ENCODE assay signal across 17 cellular contexts in genomic region chr3:184594386-184595035, GRCh38. TPM values are rescaled to one million over a fixed set of nuclear protein-coding genes. Genes with fewer than 3 reads are reported as not detected.
"Had no signal": no experiment of that assay in that cellular context is flagged by ENCODE, and none has a peak within 500 bp of the region (broad histone marks: within the 10 kb centered on the region; RNA-seq: fewer than 3 reads in every experiment).

No MANE protein-coding gene starts in this region.

- H3K27ac Mint-ChIP-seq: activated CD4-positive, alpha-beta T cell treated with anti-CD3 and anti-CD28 coated beads, Interleukin-2, amount 10 ng/mL, durations not matched to agents 7 days and 5 days; activated naive CD4-positive, alpha-beta T cell treated with anti-CD3 and anti-CD28 coated beads, Interleukin-2, amount 10 ng/mL, durations not matched to agents 7 days and 5 days; activated T-helper 17 cell treated with anti-CD3 and anti-CD28 coated beads, Interleukin-2, amount 50 U/mL, for 72 hours; effector memory CD8-positive, alpha-beta T cell; progenitor cell of endocrine pancreas; T-helper 17 cell had no signal

- H3K4me3 Mint-ChIP-seq: activated CD4-positive, alpha-beta T cell treated with anti-CD3 and anti-CD28 coated beads, Interleukin-2, amount 10 ng/mL, durations not matched to agents 7 days and 5 days; activated naive CD4-positive, alpha-beta T cell treated with anti-CD3 and anti-CD28 coated beads, Interleukin-2, amount 10 ng/mL, durations not matched to agents 7 days and 5 days; activated T-helper 17 cell treated with anti-CD3 and anti-CD28 coated beads, Interleukin-2, amount 50 U/mL, for 72 hours; effector memory CD8-positive, alpha-beta T cell; immature natural killer cell; T-helper 17 cell had no signal

- H3K4me1 Mint-ChIP-seq: activated CD4-positive, alpha-beta T cell treated with anti-CD3 and anti-CD28 coated beads, Interleukin-2, amount 10 ng/mL, durations not matched to agents 7 days and 5 days; activated naive CD4-positive, alpha-beta T cell treated with anti-CD3 and anti-CD28 coated beads, Interleukin-2, amount 10 ng/mL, durations not matched to agents 7 days and 5 days; activated T-helper 17 cell treated with anti-CD3 and anti-CD28 coated beads, Interleukin-2, amount 50 U/mL, for 72 hours; immature natural killer cell; T-helper 17 cell had no signal

- DNase-seq: activated CD4-positive, alpha-beta T cell treated with anti-CD3 and anti-CD28 coated beads, Interleukin-2, amount 10 ng/mL, durations not matched to agents 7 days and 5 days; activated CD4-positive, CD25-positive, alpha-beta regulatory T cell; activated naive CD4-positive, alpha-beta T cell treated with anti-CD3 and anti-CD28 coated beads, Interleukin-2, amount 10 ng/mL, durations not matched to agents 7 days and 5 days; activated T-cell treated with anti-CD3 and anti-CD28 coated beads for 4 hours; effector memory CD8-positive, alpha-beta T cell; immature natural killer cell; mammary epithelial cell; sigmoid colon; stimulated activated CD4-positive, alpha-beta T cell treated with anti-CD3 and anti-CD28 coated beads, Interleukin-12 subunit alpha, Interleukin-12 subunit beta, amount 100 ng/mL, for 4 hours; stimulated activated naive CD4-positive, alpha-beta T cell; substantia nigra; T-helper 17 cell; transverse colon had no signal

- H3K27ac ChIP-seq: transverse colon had no signal

- H3K4me3 ChIP-seq: sigmoid colon, transverse colon had no signal

- H3K9me3 ChIP-seq: sigmoid colon, transverse colon had no signal

- H3K27me3 Mint-ChIP-seq: activated CD4-positive, alpha-beta T cell treated with anti-CD3 and anti-CD28 coated beads, Interleukin-2, amount 10 ng/mL, durations not matched to agents 7 days and 5 days; activated T-helper 17 cell treated with anti-CD3 and anti-CD28 coated beads, Interleukin-2, amount 50 U/mL, for 72 hours had no signal

- H3K9me3 Mint-ChIP-seq: activated CD4-positive, alpha-beta T cell treated with anti-CD3 and anti-CD28 coated beads, Interleukin-2, amount 10 ng/mL, durations not matched to agents 7 days and 5 days; activated naive CD4-positive, alpha-beta T cell treated with anti-CD3 and anti-CD28 coated beads, Interleukin-2, amount 10 ng/mL, durations not matched to agents 7 days and 5 days; activated T-helper 17 cell treated with anti-CD3 and anti-CD28 coated beads, Interleukin-2, amount 50 U/mL, for 72 hours; effector memory CD8-positive, alpha-beta T cell; immature natural killer cell; neural crest cell had no signal

- H3K36me3 Mint-ChIP-seq: activated naive CD4-positive, alpha-beta T cell treated with anti-CD3 and anti-CD28 coated beads, Interleukin-2, amount 10 ng/mL, durations not matched to agents 7 days and 5 days; immature natural killer cell had no signal

- H3K36me3 ChIP-seq: sigmoid colon, transverse colon had no signal

RNA-seq across cellular contexts. Expression of gene EPHB3, which starts 32.9 kb away (rescaled TPM):
- total RNA-seq: activated CD8-positive, alpha-beta memory T cell treated with anti-CD3 and anti-CD28 coated beads for 36 hours had no signal
